ENCODE assay signal across 1 cellular context in genomic region chr7:89797965-89798598, GRCh38.
TF ChIP-seq lines count a peak whose summit lies in the region.

No MANE protein-coding gene starts in this region.

TF ChIP-seq in H1, 55 proteins besides CTCF, POLR2A, EP300 and RAD21 (continued from another document):
- TF ChIP-seq SUZ12 (IDR thresholded peaks at IDR 0.05; ENCODE audit: low read length) = no peak
- no peak for TF ChIP-seq ZNF274 (IDR thresholded peaks at IDR 0.05; ENCODE audit: borderline replicate concordance, extremely low read depth, low read length)
- no peak for TF ChIP-seq BACH1 (IDR thresholded peaks at IDR 0.05; ENCODE audit: low read length)
- TF ChIP-seq NRF1 (IDR thresholded peaks at IDR 0.05; ENCODE audit: low read depth, low read length) = no peak
